Comparison of ENCODE assay signal across 18 cellular contexts in genomic region chr13:109205315-109205714, GRCh38.
"Had no signal": no experiment of that assay in that cellular context is flagged by ENCODE, and none has a peak within 500 bp of the region (broad histone marks: within the 10 kb centered on the region; RNA-seq: fewer than 3 reads in every experiment).

No MANE protein-coding gene starts in this region.

- DNase-seq: activated CD4-positive, alpha-beta memory T cell treated with anti-CD3 and anti-CD28 coated beads, Interleukin-2, amount 10 ng/mL, durations not matched to agents 7 days and 5 days; activated CD4-positive, alpha-beta T cell treated with anti-CD3 and anti-CD28 coated beads, Interleukin-2, amount 10 ng/mL, durations not matched to agents 24 days and 14 days; activated effector memory CD4-positive, alpha-beta T cell treated with Interleukin-2 at 50 U/mL for 16 hours; activated naive CD4-positive, alpha-beta T cell treated with anti-CD3 and anti-CD28 coated beads for 36 hours; activated naive CD8-positive, alpha-beta T cell treated with anti-CD3 and anti-CD28 coated beads, Interleukin-2, amount 10 ng/mL, durations not matched to agents 7 days and 5 days; activated T-cell treated with anti-CD3 and anti-CD28 coated beads, Interleukin-2, amount 50 U/mL, for 72 hours; amniotic stem cell; foreskin melanocyte; immature natural killer cell; naive thymus-derived CD8-positive, alpha-beta T cell; sigmoid colon; stimulated activated CD4-positive, alpha-beta T cell treated with anti-CD3 and anti-CD28 coated beads, Interleukin-15, amount 100 ng/mL, for 24 hours; stimulated activated CD4-positive, alpha-beta T cell treated with anti-CD3 and anti-CD28 coated beads, Interleukin-4, amount 100 ng/mL, for 1 hour; stimulated activated naive CD4-positive, alpha-beta T cell treated with Interleukin-2 at 50 U/mL for 16 hours; T-helper 17 cell had no signal

- H3K27ac ChIP-seq: neural progenitor cell, sigmoid colon had no signal

- H3K4me1 ChIP-seq: sigmoid colon had no signal

- ATAC-seq: activated T-cell treated with anti-CD3 and anti-CD28 coated beads, Interleukin-2, amount 50 U/mL, for 72 hours; left lobe of liver; naive thymus-derived CD8-positive, alpha-beta T cell; T-helper 17 cell had no signal

- H3K4me2 ChIP-seq: neural progenitor cell, smooth muscle cell had no signal

- H3K4me3 ChIP-seq: neural progenitor cell, sigmoid colon, smooth muscle cell had no signal

- H3K27me3 ChIP-seq: neural progenitor cell, sigmoid colon had no signal

- H3K9me3 ChIP-seq: sigmoid colon had no signal

- H3K36me3 ChIP-seq: neural progenitor cell, sigmoid colon had no signal
